In genomic region chrX:9528498-9528897, GRCh38 we compare ENCODE assay signal across 1 cellular context.
TF ChIP-seq lines count a peak whose summit lies in the region.

No MANE protein-coding gene starts in this region.

TF ChIP-seq in H1, 55 proteins besides CTCF, POLR2A, EP300 and RAD21 (continued from another document):
- TF ChIP-seq EGR1 (IDR thresholded peaks at IDR 0.05; ENCODE audit: borderline replicate concordance, low read depth, low read length): no peak
- TF ChIP-seq SRF (IDR thresholded peaks at IDR 0.05; ENCODE audit: low read depth, low read length): no peak
- TF ChIP-seq POU5F1 (IDR thresholded peaks at IDR 0.05; ENCODE audit: low read depth, low read length): no peak
- TF ChIP-seq BCL11A (IDR thresholded peaks at IDR 0.05; ENCODE audit: low read depth in 2 of 2, low read length in 2 of 2): no peak
- TF ChIP-seq EZH2 (IDR thresholded peaks at IDR 0.05; ENCODE audit: low read depth, low read length, severe bottlenecking): no peak
- TF ChIP-seq ZNF274 (IDR thresholded peaks at IDR 0.05; ENCODE audit: borderline replicate concordance, extremely low read depth, low read length): no peak
